Comparison of ENCODE assay signal across 11 cellular contexts in the genomic region with DNA sequence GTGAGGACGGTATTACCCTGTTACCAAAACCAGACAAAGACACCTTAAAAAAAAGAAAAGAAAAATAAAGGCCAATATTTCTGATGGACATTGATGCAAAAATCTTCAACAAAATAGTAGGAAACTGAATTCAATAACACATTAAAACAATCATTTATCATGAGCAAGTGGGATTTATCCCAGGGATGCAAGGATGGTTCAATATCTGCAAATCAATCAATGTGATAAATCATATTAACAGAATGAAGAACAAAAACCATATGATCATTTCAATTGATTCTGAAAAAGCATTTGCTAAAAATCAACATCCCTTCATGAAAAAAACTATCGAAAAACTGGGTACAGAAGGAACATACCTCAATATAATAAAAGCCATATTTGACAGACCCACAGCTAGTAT.
"Had no signal": no experiment of that assay in that cellular context is flagged by ENCODE, and none has a peak within 500 bp of the region (broad histone marks: within the 10 kb centered on the region; RNA-seq: fewer than 3 reads in every experiment).

No MANE protein-coding gene starts in this region.

- DNase-seq: GOT3, H9, HCEC 1CT, HFFc6, IMR-90, Karpas-422, KBM-7 had no signal

- H3K27ac ChIP-seq: HL-60, KMS-11 had no signal

- H3K4me2 ChIP-seq: KMS-11 had no signal

- FAIRE-seq: H54, HTR-8/SVneo had no signal

- H3K9ac ChIP-seq: KMS-11 had no signal
